25 cellular contexts compared by ENCODE assay signal in the genomic region with DNA sequence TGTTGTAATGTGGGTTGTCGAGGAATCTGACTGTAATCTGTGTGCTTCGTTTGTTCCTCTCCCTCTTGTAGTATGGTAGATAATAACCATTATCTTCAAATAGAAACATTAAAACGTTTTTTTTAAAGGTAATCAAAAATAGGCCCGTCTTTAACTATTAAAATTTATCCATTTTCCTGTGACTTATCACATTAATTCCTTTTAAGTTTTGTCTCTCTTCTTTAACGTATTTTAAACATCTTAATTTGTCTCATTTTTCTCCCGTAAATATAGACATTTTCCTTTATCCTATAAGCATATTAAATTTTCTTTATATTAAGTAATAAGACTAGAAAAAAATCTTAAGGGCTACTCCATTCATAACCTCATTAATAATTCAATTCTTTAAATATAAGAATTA.
"Had no signal": no experiment of that assay in that cellular context is flagged by ENCODE, and none has a peak within 500 bp of the region (broad histone marks: within the 10 kb centered on the region; RNA-seq: fewer than 3 reads in every experiment).

No MANE protein-coding gene starts in this region.

- DNase-seq: naive thymus-derived CD8-positive, alpha-beta T cell; nephron progenitor cell; nucleus accumbens; pancreas; psoas muscle; right cardiac atrium; right lobe of liver; sigmoid colon; small intestine; stimulated activated CD4-positive, alpha-beta T cell treated with anti-CD3 and anti-CD28 coated beads, Interleukin-15, amount 100 ng/mL, for 24 hours; stimulated activated CD4-positive, alpha-beta T cell treated with anti-CD3 and anti-CD28 coated beads, Interleukin-2, amount 100 ng/mL, for 24 hours; stimulated activated CD4-positive, alpha-beta T cell treated with anti-CD3 and anti-CD28 coated beads, Interleukin-2, amount 100 ng/mL, for 48 hours; stimulated activated CD4-positive, alpha-beta T cell treated with anti-CD3 and anti-CD28 coated beads, Interleukin-4, amount 100 ng/mL, for 24 hours; stimulated activated naive B cell treated with anti-CD40 and anti-IgM and Interleukin-4, amounts not matched to agents 10 μg/mL and 1 μg/mL and 100 μg/mL, for 72 hours; stimulated activated naive CD4-positive, alpha-beta T cell treated with Interleukin-2 at 50 U/mL for 16 hours; stomach; thyroid gland; trophoblast cell; upper lobe of left lung had no signal

- H3K9me3 ChIP-seq: neutrophil, pancreas, psoas muscle, right lobe of liver, sigmoid colon, stomach, thoracic aorta, thyroid gland, tibial nerve, upper lobe of left lung had no signal

- H3K4me1 ChIP-seq: pancreas, psoas muscle, right lobe of liver, sigmoid colon, stomach, thyroid gland, tibial nerve, upper lobe of left lung had no signal

- H3K4me3 ChIP-seq: pancreas, psoas muscle, right lobe of liver, sigmoid colon, stomach, thoracic aorta, thyroid gland, tibial nerve, upper lobe of left lung had no signal

- H3K27me3 ChIP-seq: neutrophil, pancreas, right lobe of liver, sigmoid colon, stomach, thyroid gland, tibial nerve, upper lobe of left lung had no signal

- H3K27ac ChIP-seq: neutrophil, pancreas, psoas muscle, right lobe of liver, sigmoid colon, stomach, thoracic aorta, thyroid gland, tibial nerve, upper lobe of left lung had no signal

- FAIRE-seq: pancreas, small intestine, urothelium cell line had no signal

- ATAC-seq: naive thymus-derived CD8-positive, alpha-beta T cell; natural killer cell treated with Interleukin-12 subunit alpha and Interleukin-12 subunit beta and Interleukin-15 and Interleukin-18, amount 100 ng/mL, for 72 hours; pancreas; psoas muscle; right cardiac atrium; right lobe of liver; stimulated activated effector memory CD8-positive, alpha-beta T cell treated with anti-CD3 and anti-CD28 coated beads, Interleukin-12 subunit alpha, Interleukin-12 subunit beta, amount 100 ng/mL, for 72 hours; stimulated activated naive B cell treated with anti-CD40 and anti-IgM and Interleukin-4, amounts not matched to agents 10 μg/mL and 1 μg/mL and 100 μg/mL, for 72 hours had no signal
